Comparison of ENCODE assay signal across 15 cellular contexts in genomic region chr2:164694275-164694695, GRCh38.
"Had no signal": no experiment of that assay in that cellular context is flagged by ENCODE, and none has a peak within 500 bp of the region (broad histone marks: within the 10 kb centered on the region; RNA-seq: fewer than 3 reads in every experiment).

No MANE protein-coding gene starts in this region.

- H3K27me3 Mint-ChIP-seq: activated CD4-positive, alpha-beta memory T cell treated with anti-CD3 and anti-CD28 coated beads for 36 hours; activated naive CD8-positive, alpha-beta T cell treated with anti-CD3 and anti-CD28 coated beads, Interleukin-2, amount 10 ng/mL, durations not matched to agents 7 days and 5 days; naive thymus-derived CD8-positive, alpha-beta T cell had no signal

- H3K36me3 Mint-ChIP-seq: activated CD4-positive, alpha-beta memory T cell treated with anti-CD3 and anti-CD28 coated beads for 36 hours; activated naive CD8-positive, alpha-beta T cell treated with anti-CD3 and anti-CD28 coated beads, Interleukin-2, amount 10 ng/mL, durations not matched to agents 7 days and 5 days; naive thymus-derived CD8-positive, alpha-beta T cell had no signal

- H3K4me3 Mint-ChIP-seq: activated CD4-positive, alpha-beta memory T cell treated with anti-CD3 and anti-CD28 coated beads for 36 hours; activated naive CD8-positive, alpha-beta T cell treated with anti-CD3 and anti-CD28 coated beads, Interleukin-2, amount 10 ng/mL, durations not matched to agents 7 days and 5 days; activated T-cell treated with anti-CD3 and anti-CD28 coated beads, Interleukin-2, amount 50 U/mL, for 72 hours; naive thymus-derived CD8-positive, alpha-beta T cell had no signal

- H3K4me1 ChIP-seq: breast epithelium, right atrium auricular region had no signal

- H3K9me3 Mint-ChIP-seq: activated CD4-positive, alpha-beta memory T cell treated with anti-CD3 and anti-CD28 coated beads for 36 hours; activated naive CD8-positive, alpha-beta T cell treated with anti-CD3 and anti-CD28 coated beads, Interleukin-2, amount 10 ng/mL, durations not matched to agents 7 days and 5 days; activated T-cell treated with anti-CD3 and anti-CD28 coated beads, Interleukin-2, amount 50 U/mL, for 72 hours had no signal

- H3K27ac Mint-ChIP-seq: activated CD4-positive, alpha-beta memory T cell treated with anti-CD3 and anti-CD28 coated beads for 36 hours; activated naive CD8-positive, alpha-beta T cell treated with anti-CD3 and anti-CD28 coated beads, Interleukin-2, amount 10 ng/mL, durations not matched to agents 7 days and 5 days; activated T-cell treated with anti-CD3 and anti-CD28 coated beads, Interleukin-2, amount 50 U/mL, for 72 hours; naive thymus-derived CD8-positive, alpha-beta T cell had no signal

- H3K4me3 ChIP-seq: breast epithelium, lung, mucosa of descending colon, right atrium auricular region, smooth muscle cell had no signal

- H3K27me3 ChIP-seq: breast epithelium, neutrophil, right atrium auricular region had no signal

- H3K27ac ChIP-seq: breast epithelium, neutrophil, right atrium auricular region had no signal

- H3K36me3 ChIP-seq: neutrophil had no signal

- H3K4me1 Mint-ChIP-seq: activated naive CD8-positive, alpha-beta T cell treated with anti-CD3 and anti-CD28 coated beads, Interleukin-2, amount 10 ng/mL, durations not matched to agents 7 days and 5 days; naive thymus-derived CD8-positive, alpha-beta T cell had no signal

- DNase-seq: activated CD4-positive, alpha-beta memory T cell treated with anti-CD3 and anti-CD28 coated beads for 36 hours; activated naive CD8-positive, alpha-beta T cell treated with anti-CD3 and anti-CD28 coated beads, Interleukin-2, amount 10 ng/mL, durations not matched to agents 7 days and 5 days; activated T-cell treated with anti-CD3 and anti-CD28 coated beads, Interleukin-2, amount 50 U/mL, for 72 hours; anterior cingulate cortex; foreskin fibroblast; mucosa of descending colon; naive thymus-derived CD8-positive, alpha-beta T cell; posterior cingulate gyrus; T-helper 2 cell had no signal

- H3K9me3 ChIP-seq: breast epithelium, mucosa of descending colon, neutrophil, right atrium auricular region had no signal

- ATAC-seq: activated T-cell treated with anti-CD3 and anti-CD28 coated beads, Interleukin-2, amount 50 U/mL, for 72 hours; esophagus mucosa; mucosa of descending colon; naive thymus-derived CD8-positive, alpha-beta T cell had no signal
